Comparison of ENCODE assay signal across 15 cellular contexts in genomic region chr6:165746331-165746730, GRCh38.
DNase-seq lines count a peak whose midpoint lies in the region; ATAC-seq, FAIRE-seq and TF ChIP-seq lines count a peak whose summit lies in the region.
"Had no signal": no experiment of that assay in that cellular context is flagged by ENCODE, and none has a peak within 500 bp of the region (broad histone marks: within the 10 kb centered on the region; RNA-seq: fewer than 3 reads in every experiment).

No MANE protein-coding gene starts in this region.

- no peak for TF ChIP-seq CTCF in Calu3 (IDR thresholded peaks at IDR 0.05; ENCODE audit: unreplicated experiment)
- TF ChIP-seq CTCF in HepG2 (CRISPR knock-in tag; IDR thresholded peaks at IDR 0.05) = no peak
- no peak for TF ChIP-seq CTCF in neural progenitor cell (IDR thresholded peaks at IDR 0.05)

- peaks cover 8% of the 10 kb centered on the region for H3K4me1 Mint-ChIP-seq in Calu3 (ENCODE audit: low read depth, unreplicated experiment)
- no peaks in the 10 kb centered on the region for H3K4me1 Mint-ChIP-seq in neural progenitor cell
- H3K4me1 Mint-ChIP-seq: CD8-positive, alpha-beta memory T cell; H9 had no signal

- H3K27me3 ChIP-seq in HepG2 (ENCODE audit: control insufficient read depth in 1 of 2, insufficient read depth in 2 of 2, low read length in 2 of 2) = peaks cover 0 to 6% of the 10 kb centered on the region in 2 experiments; a peak in 2 of 5 replicates
- H3K27me3 ChIP-seq in neural progenitor cell = no peaks in the 10 kb centered on the region
- H3K27me3 ChIP-seq: BLaER1 had no signal

- no peak overlapping the region for H3K27ac Mint-ChIP-seq in Calu3 (ENCODE audit: unreplicated experiment)
- H3K27ac Mint-ChIP-seq in neural progenitor cell = no peak overlapping the region
- H3K27ac Mint-ChIP-seq in activated naive CD4-positive, alpha-beta T cell treated with anti-CD3 and anti-CD28 coated beads, Interleukin-2, amount 50 U/mL, for 72 hours = no peak overlapping the region
- H3K27ac Mint-ChIP-seq: CD8-positive, alpha-beta memory T cell; H9 had no signal

- H3K36me3 ChIP-seq in HepG2 (replicated peaks in 1 of 2; ENCODE audit: control insufficient read depth in 1 of 2, insufficient read depth in 2 of 2, low read length in 2 of 2) (no peaks in the 10 kb centered on the region), neural progenitor cell (no peaks in the 10 kb centered on the region)
- H3K36me3 ChIP-seq: BLaER1 had no signal

- H3K9me3 ChIP-seq in HepG2 (ENCODE audit: low read length) (peaks cover 4% of the 10 kb centered on the region), neural progenitor cell (ENCODE audit: low read depth) (no peaks in the 10 kb centered on the region)
- H3K9me3 ChIP-seq: A549, BLaER1 had no signal

- CTCF ChIA-PET in Calu3 (lab: Charles Lee) (interaction anchor here (0.6 to 1.2 kb wide), 4 partner anchors 14 to 306 kb away, joined by 3 to 6 read pairs (median 4); no protein-coding TSS in a partner anchor), HepG2 (lab: Yijun Ruan, JAX; ENCODE audit: low intra/inter-chr PET ratio, low total read pairs) (no interaction called here)

- no peaks in the 10 kb centered on the region for H3K36me3 Mint-ChIP-seq in Calu3 (ENCODE audit: insufficient read depth, unreplicated experiment)
- H3K36me3 Mint-ChIP-seq in neural progenitor cell = no peaks in the 10 kb centered on the region
- peaks cover 0 to 6% of the 10 kb centered on the region in 2 donors for H3K36me3 Mint-ChIP-seq in activated naive CD4-positive, alpha-beta T cell treated with anti-CD3 and anti-CD28 coated beads, Interleukin-2, amount 50 U/mL, for 72 hours
- H3K36me3 Mint-ChIP-seq: CD8-positive, alpha-beta memory T cell had no signal

- in situ Hi-C loops in SK-MEL-5 (cut with HindIII; ENCODE audit: low pct_unique_long_range_greater_than_20kb, low sequenced_read_pairs) = no loop called here
- in situ Hi-C loops in HepG2 (cut with HindIII; ENCODE audit: extremely low pct_ligation_motif_present, low pct_unique_long_range_greater_than_20kb) = no loop called here

- no peak overlapping the region for H3K4me3 ChIP-seq in HepG2 (replicated peaks in 1 of 3; ENCODE audit: insufficient read depth in 1 of 3, low read depth in 2 of 3, low read length in 3 of 3)
- H3K4me3 ChIP-seq in neural progenitor cell = no peak overlapping the region
- H3K4me3 ChIP-seq: A549, BLaER1 had no signal

- H4K20me1 ChIP-seq in HepG2 (ENCODE audit: insufficient read depth, low read length) (no peaks in the 10 kb centered on the region), neural progenitor cell (ENCODE audit: low read depth) (no peaks in the 10 kb centered on the region)
- H4K20me1 ChIP-seq: BLaER1 had no signal

- no peaks in the 10 kb centered on the region for H3K27me3 Mint-ChIP-seq in Calu3 (ENCODE audit: unreplicated experiment)
- H3K27me3 Mint-ChIP-seq in neural progenitor cell (ENCODE audit: insufficient read depth, low read depth) = peaks cover 9% of the 10 kb centered on the region

- H3K9ac ChIP-seq in HepG2 (ENCODE audit: insufficient read depth, low read depth, low read length) = no peak overlapping the region
- H3K9ac ChIP-seq in neural progenitor cell = no peak overlapping the region
- H3K9ac ChIP-seq: BLaER1 had no signal

- TF ChIP-seq POLR2A in HepG2 (IDR thresholded peaks at IDR 0.05; ENCODE audit: insufficient read depth in 1 of 2, low read depth in 2 of 2, low read length in 2 of 2) = no peak
- TF ChIP-seq POLR2A in GM18505 (IDR thresholded peaks at IDR 0.05; ENCODE audit: borderline replicate concordance, extremely low read depth, insufficient read depth, insufficient read length) = no peak

- H3K4me3 Mint-ChIP-seq in Calu3 (ENCODE audit: low read depth, unreplicated experiment) = peak overlapping the region; percentile 23
- peak overlapping the region; percentile 11 for H3K4me3 Mint-ChIP-seq in neural progenitor cell
- H3K4me3 Mint-ChIP-seq: CD8-positive, alpha-beta memory T cell; H9 had no signal

- no peak for FAIRE-seq in HepG2 (lab: Jason Lieb, UNC)
- FAIRE-seq: A549, GM18507 had no signal

- intact Hi-C loops in Calu3 (cut with micrococcal nuclease; ENCODE audit: unreplicated experiment) (no loop called here), HepG2 (cut with micrococcal nuclease; ENCODE audit: unreplicated experiment) (no loop called here)

- H3F3A ChIP-seq in neural progenitor cell (ENCODE audit: low read depth) = no peaks in the 10 kb centered on the region

- H3K79me2 ChIP-seq in HepG2 (ENCODE audit: insufficient read depth, low read length) (no peaks in the 10 kb centered on the region), neural progenitor cell (ENCODE audit: low read depth) (no peaks in the 10 kb centered on the region)

- H3K4me2 ChIP-seq in HepG2 (ENCODE audit: low read depth, low read length) = no peak overlapping the region
- no peak overlapping the region for H3K4me2 ChIP-seq in neural progenitor cell
- H3K4me2 ChIP-seq: A549, BLaER1 had no signal

- BruUV-seq in Calu3 (replicated peaks; lab: Mats Ljungman, UMichigan) (no TSS peak), HepG2 (replicated peaks; lab: Mats Ljungman, UMichigan) (no TSS peak)

- POLR2A ChIA-PET in HepG2 (lab: Yijun Ruan, JAX) = no interaction called here

- WGBS in HepG2 (ENCODE audit: low lambda C conversion rate) = 1% methylated on average over 9 of the region's 9 CpGs

- TF ChIP-seq RAD21 in HepG2 (CRISPR knock-in tag; IDR thresholded peaks at IDR 0.05) = no peak

- DNase-seq in Calu3 (peak; percentile 37), SK-MEL-5 (ENCODE audit: low read depth, low spot score) (peak; percentile 95), HepG2 (ENCODE audit: low spot score) (no peak), neural progenitor cell (ENCODE audit: low spot score) (no peak)
- no peak for DNase-seq in activated naive CD4-positive, alpha-beta T cell treated with anti-CD3 and anti-CD28 coated beads, Interleukin-2, amount 50 U/mL, for 72 hours (ENCODE audit: low spot score in 2 of 2)
- DNase-seq: CD8-positive, alpha-beta memory T cell; DMS 273 treated with DMSO at 0.1 percent for 48 hours; GOT3; H9 had no signal

- H3K27ac ChIP-seq in HepG2 (ENCODE audit: extremely low read length, insufficient read depth, low read length) (no peak overlapping the region), neural progenitor cell (no peak overlapping the region)
- H3K27ac ChIP-seq: A549, BLaER1 had no signal

- H2AFZ ChIP-seq in HepG2 (ENCODE audit: low read length) (no peak overlapping the region), neural progenitor cell (replicated peaks) (no peak overlapping the region)

- H3K9me3 Mint-ChIP-seq in Calu3 (ENCODE audit: low read depth, unreplicated experiment) = peaks cover 5% of the 10 kb centered on the region
- peaks cover 5% of the 10 kb centered on the region for H3K9me3 Mint-ChIP-seq in neural progenitor cell
- peaks cover 7 to 10% of the 10 kb centered on the region in 2 donors for H3K9me3 Mint-ChIP-seq in activated naive CD4-positive, alpha-beta T cell treated with anti-CD3 and anti-CD28 coated beads, Interleukin-2, amount 50 U/mL, for 72 hours

- H3K4me1 ChIP-seq in HepG2 (ENCODE audit: insufficient read depth, low read length) (no peaks in the 10 kb centered on the region), neural progenitor cell (no peaks in the 10 kb centered on the region)
- H3K4me1 ChIP-seq: A549, BLaER1 had no signal

- peak; percentile 47; the same call in 2 of the 3 replicates for ATAC-seq in HepG2
- no peak for ATAC-seq in activated naive CD4-positive, alpha-beta T cell treated with anti-CD3 and anti-CD28 coated beads, Interleukin-2, amount 50 U/mL, for 72 hours
- ATAC-seq in GM18505 (IDR thresholded peaks at IDR 0.05; ENCODE audit: unreplicated experiment) = no peak
- no peak for ATAC-seq in GM18520 (IDR thresholded peaks at IDR 0.05; ENCODE audit: unreplicated experiment)
- ATAC-seq in HG02610 (IDR thresholded peaks at IDR 0.05; ENCODE audit: unreplicated experiment) = no peak
- ATAC-seq: A549 had no signal

- TF ChIP-seq EP300 in HepG2 (IDR thresholded peaks at IDR 0.05; ENCODE audit: low read depth in 2 of 2, low read length in 2 of 2) (no peak), HepG2 (CRISPR knock-in tag; IDR thresholded peaks at IDR 0.05; ENCODE audit: borderline replicate concordance) (no peak)

TF ChIP-seq in HepG2, 621 proteins besides CTCF, POLR2A, EP300 and RAD21 (continues in another document):
- no peak for TF ChIP-seq ELF1 (CRISPR knock-in tag; IDR thresholded peaks at IDR 0.05)
- TF ChIP-seq KDM5A (IDR thresholded peaks at IDR 0.05; ENCODE audit: borderline replicate concordance, low read length) = no peak
- TF ChIP-seq ZNF501 (CRISPR knock-in tag; IDR thresholded peaks at IDR 0.05) = no peak
- no peak for TF ChIP-seq SMYD3 (CRISPR knock-in tag; IDR thresholded peaks at IDR 0.05)
- no peak for TF ChIP-seq FOXA3 (CRISPR knock-in tag; IDR thresholded peaks at IDR 0.05)
- no peak for TF ChIP-seq SPEN (CRISPR knock-in tag; IDR thresholded peaks at IDR 0.05; ENCODE audit: low read depth)
- TF ChIP-seq ZNF607 (CRISPR knock-in tag; IDR thresholded peaks at IDR 0.05; ENCODE audit: borderline replicate concordance) = no peak
- no peak for TF ChIP-seq ZNF232 (CRISPR knock-in tag; IDR thresholded peaks at IDR 0.05; ENCODE audit: borderline replicate concordance)

Comparison
In these comparisons a context has a peak if more than half of its experiments do, and no peak if none do; other contexts are left out.
1. DNase-seq: peak in Calu3 (single experiment) and SK-MEL-5 (single experiment); none in HepG2 (single experiment), neural progenitor cell (single experiment) and activated naive CD4-positive, alpha-beta T cell treated with anti-CD3 and anti-CD28 coated beads, Interleukin-2, amount 50 U/mL, for 72 hours (0 of 2).